16 cellular contexts compared by ENCODE assay signal in genomic region chr12:27960822-27961221, GRCh38. TPM values are rescaled to one million over a fixed set of nuclear protein-coding genes. Genes with fewer than 3 reads are reported as not detected.
DNase-seq lines count a peak whose midpoint lies in the region; ATAC-seq, FAIRE-seq and TF ChIP-seq lines count a peak whose summit lies in the region.
"Had no signal": no experiment of that assay in that cellular context is flagged by ENCODE, and none has a peak within 500 bp of the region (broad histone marks: within the 10 kb centered on the region; RNA-seq: fewer than 3 reads in every experiment).

No MANE protein-coding gene starts in this region.

- BruUV-seq in endothelial cell of umbilical vein (replicated peaks; lab: Mats Ljungman, UMichigan), result no TSS peak

- no peak overlapping the region for H3K9ac ChIP-seq in endothelial cell of umbilical vein (replicated peaks; ENCODE audit: extremely low read depth, insufficient read depth, low read length)

- peak; percentile 55 for ATAC-seq in sciatic nerve
- ATAC-seq: A549 had no signal

- H4K20me1 ChIP-seq in endothelial cell of umbilical vein (replicated peaks; ENCODE audit: control insufficient read depth, extremely low read depth, insufficient read depth, low read length), result no peaks in the 10 kb centered on the region
- no peaks in the 10 kb centered on the region for H4K20me1 ChIP-seq in hepatocyte (ENCODE audit: insufficient read depth, poor library complexity, severe bottlenecking)

- no peak overlapping the region for H2AFZ ChIP-seq in endothelial cell of umbilical vein (ENCODE audit: low read depth, low read length)
- no peak overlapping the region for H2AFZ ChIP-seq in hepatocyte

- POLR2A ChIA-PET in endothelial cell of umbilical vein (lab: Charles Lee), result no interaction called here

- FAIRE-seq in endothelial cell of umbilical vein (lab: Jason Lieb, UNC), result no peak
- FAIRE-seq: GM12892, GM19239 had no signal

- intact Hi-C loops in endothelial cell of umbilical vein (cut with micrococcal nuclease), result no loop called here
- intact Hi-C loops in sciatic nerve (cut with DNase I), result no loop called here

- dilution Hi-C loops in endothelial cell of umbilical vein (cut with MboI; ENCODE audit: extremely low pct_ligation_motif_present, low sequenced_read_pairs), result no loop called here

- no peaks in the 10 kb centered on the region for H3K27me3 ChIP-seq in endothelial cell of umbilical vein (ENCODE audit: control insufficient read depth in 2 of 2, insufficient read depth in 2 of 2, low read length in 2 of 2)
- H3K27me3 ChIP-seq in hepatocyte, result peaks cover 10% of the 10 kb centered on the region

- H3K9me2 ChIP-seq in hepatocyte (replicated peaks; ENCODE audit: insufficient read depth), result no peaks in the 10 kb centered on the region

- H3K27ac ChIP-seq in endothelial cell of umbilical vein (ENCODE audit: insufficient read depth, low read depth, low read length), result no peak overlapping the region
- no peak overlapping the region for H3K27ac ChIP-seq in hepatocyte
- H3K27ac ChIP-seq: A549, C4-2B had no signal

- H3K9me1 ChIP-seq in endothelial cell of umbilical vein (replicated peaks; ENCODE audit: control insufficient read depth, extremely low read depth, insufficient read depth, low read length), result no peaks in the 10 kb centered on the region

- WGBS in hepatocyte (ENCODE audit: low lambda C conversion rate, missing lambda C conversion rate), result 80% methylated on average over 3 of the region's 3 CpGs

- H3K9me3 ChIP-seq in endothelial cell of umbilical vein (replicated peaks; ENCODE audit: control insufficient read depth, insufficient read depth, low read length) (no peaks in the 10 kb centered on the region), hepatocyte (ENCODE audit: low read depth) (no peaks in the 10 kb centered on the region)
- H3K9me3 ChIP-seq: A549, BE2C had no signal

- H3K4me1 ChIP-seq in endothelial cell of umbilical vein (ENCODE audit: control insufficient read depth, extremely low read depth, insufficient read depth, low read length) (peaks cover 8% of the 10 kb centered on the region), hepatocyte (ENCODE audit: insufficient read depth) (no peaks in the 10 kb centered on the region)
- H3K4me1 ChIP-seq: BE2C had no signal

- H3K4me2 ChIP-seq in endothelial cell of umbilical vein (ENCODE audit: insufficient read depth, low read length) (no peak overlapping the region), hepatocyte (no peak overlapping the region)
- H3K4me2 ChIP-seq: A549 had no signal

- H3K79me2 ChIP-seq in endothelial cell of umbilical vein (ENCODE audit: control insufficient read depth, insufficient read depth, low read length) (no peaks in the 10 kb centered on the region), hepatocyte (no peaks in the 10 kb centered on the region)

- DNase-seq in M059J (ENCODE audit: low read depth) (peak; percentile 5), NCI-H446 (lab: John Stamatoyannopoulos, UW) (peak; percentile 30 to 70), endothelial cell of umbilical vein (ENCODE audit: low read depth, low spot score) (peak; percentile 66), sciatic nerve (ENCODE audit: low spot score) (peak; percentile 62), NCI-H146 treated with DMSO at 0.1 percent for 48 hours (lab: John Stamatoyannopoulos, UW; ENCODE audit: unreplicated experiment) (no peak), hepatocyte (ENCODE audit: low spot score) (no peak)
- DNase-seq: BE2C; CD4-positive, alpha-beta memory T cell; DND-41; GDM1; GOT3; H9 had no signal

- no peaks in the 10 kb centered on the region for H3K36me3 ChIP-seq in endothelial cell of umbilical vein (ENCODE audit: control insufficient read depth in 2 of 2, extremely low read depth in 1 of 2, insufficient read depth in 2 of 2, low read length in 2 of 2)
- H3K36me3 ChIP-seq in hepatocyte (replicated peaks; ENCODE audit: insufficient read depth, low read depth), result no peaks in the 10 kb centered on the region
- H3K36me3 ChIP-seq: BE2C had no signal

- TF ChIP-seq POLR2A in endothelial cell of umbilical vein (IDR thresholded peaks at IDR 0.05; ENCODE audit: low read depth, low read length), result no peak

- H3K4me3 ChIP-seq in endothelial cell of umbilical vein (replicated peaks in 1 of 3; ENCODE audit: insufficient read depth in 1 of 3, low read depth in 1 of 3, low read length in 3 of 3) (no peak overlapping the region), hepatocyte (no peak overlapping the region)
- H3K4me3 ChIP-seq: A549 had no signal

- CTCF ChIA-PET in endothelial cell of umbilical vein (lab: Charles Lee), result interaction anchor here (1.0 kb wide), 1 partner anchor 1037 kb away, joined by 3 read pairs; no protein-coding TSS in a partner anchor

- no peak for TF ChIP-seq CTCF in endothelial cell of umbilical vein (IDR thresholded peaks at IDR 0.05; ENCODE audit: extremely low read depth in 1 of 2, insufficient read depth in 1 of 2, low read depth in 1 of 2, low read length in 2 of 2)
- no peak for TF ChIP-seq CTCF in hepatocyte (IDR thresholded peaks at IDR 0.05; ENCODE audit: poor library complexity)

TF ChIP-seq in endothelial cell of umbilical vein, 7 proteins besides CTCF, POLR2A, EP300 and RAD21:
- TF ChIP-seq FOS (IDR thresholded peaks at IDR 0.05; ENCODE audit: borderline replicate concordance, insufficient read depth, low read length), result no peak
- no peak for TF ChIP-seq GATA2 (IDR thresholded peaks at IDR 0.05; ENCODE audit: insufficient read depth, insufficient read length, low read depth, low read length)
- no peak for TF ChIP-seq POLR2AphosphoS5 (IDR thresholded peaks at IDR 0.05; ENCODE audit: insufficient read depth, low read depth, low read length)
- no peak for TF ChIP-seq MYC (IDR thresholded peaks at IDR 0.05; ENCODE audit: low read depth, low read length)
- TF ChIP-seq JUN (IDR thresholded peaks at IDR 0.05; ENCODE audit: borderline replicate concordance, insufficient read depth, insufficient read length, low read depth), result no peak
- no peak for TF ChIP-seq EZH2 (IDR thresholded peaks at IDR 0.05; ENCODE audit: borderline replicate concordance, low read depth, low read length, severe bottlenecking)
- TF ChIP-seq MAX (IDR thresholded peaks at IDR 0.05; ENCODE audit: insufficient read depth, insufficient read length), result no peak

RNA-seq across cellular contexts. Expression of gene PTHLH, which starts 11.7 kb away (rescaled TPM):
- 7.5 and 8.1 TPM in 2 replicates for total RNA-seq in M059J (2014; rRNA removed; shearing (Covaris generic))
- 0.60 and 1.1 TPM in 2 replicates for total RNA-seq in endothelial cell of umbilical vein
- polyA plus RNA-seq in endothelial cell of umbilical vein, result 0.65 and 0.99 TPM in 2 replicates
- polyA plus RNA-seq in endothelial cell of umbilical vein (2011; cell fraction: cytosol; rRNA removed), result 1.1 and 1.8 TPM in 2 replicates
- 1.1 and 1.3 TPM in 2 replicates for polyA plus RNA-seq in endothelial cell of umbilical vein (2011; cell fraction: nucleus; rRNA removed)
- polyA plus RNA-seq in endothelial cell of umbilical vein (2012), result 0.76 and 4.1 TPM in 2 replicates
- 0.08 and 0.53 TPM in 2 replicates for polyA minus RNA-seq in endothelial cell of umbilical vein
- polyA minus RNA-seq in endothelial cell of umbilical vein (2011; cell fraction: cytosol; rRNA and poly(A)+ RNA removed), result not detected
- polyA minus RNA-seq in endothelial cell of umbilical vein (2011; cell fraction: nucleus; rRNA and poly(A)+ RNA removed), result 2.3 and 2.6 TPM in 2 replicates
- 8.3 TPM for total RNA-seq in sciatic nerve
- 1.8 and 4.5 TPM in 2 replicates for total RNA-seq in hepatocyte
- 2.7 and 3.1 TPM in 2 replicates for polyA plus RNA-seq in hepatocyte
- total RNA-seq: CD4-positive, alpha-beta memory T cell had no signal
- polyA plus RNA-seq: CD4-positive, alpha-beta memory T cell had no signal

Comparison
In these comparisons a context has a peak if more than half of its experiments do, and no peak if none do; other contexts are left out.
1. DNase-seq: peak in M059J (single experiment), NCI-H446 (2 of 2), endothelial cell of umbilical vein (single experiment) and sciatic nerve (single experiment); none in NCI-H146 treated with DMSO at 0.1 percent for 48 hours (single experiment) and hepatocyte (single experiment).